ENCODE assay signal across 18 cellular contexts in genomic region chr12:29992366-29992765, GRCh38.
DNase-seq lines count a peak whose midpoint lies in the region; TF ChIP-seq lines count a peak whose summit lies in the region.
"Had no signal": no experiment of that assay in that cellular context is flagged by ENCODE, and none has a peak within 500 bp of the region (broad histone marks: within the 10 kb centered on the region; RNA-seq: fewer than 3 reads in every experiment).

No MANE protein-coding gene starts in this region.

- intact Hi-C loops in head of caudate nucleus (cut with DNase I), result no loop called here
- intact Hi-C loops in esophagus squamous epithelium (cut with DNase I), result no loop called here

- no peak for TF ChIP-seq POLR2A in esophagus squamous epithelium (IDR thresholded peaks at IDR 0.05)

- H3K4me3 ChIP-seq in endodermal cell (ENCODE audit: low read length) (no peak overlapping the region), esophagus squamous epithelium (no peak overlapping the region)
- H3K4me3 ChIP-seq: BLaER1 had no signal

- H3K4me3 Mint-ChIP-seq in activated naive CD4-positive, alpha-beta T cell treated with anti-CD3 and anti-CD28 coated beads, Interleukin-2, amount 10 ng/mL, durations not matched to agents 7 days and 5 days, result no peak overlapping the region
- H3K4me3 Mint-ChIP-seq in endodermal cell (no peak overlapping the region), mesothelial cell of epicardium (no peak overlapping the region)
- H3K4me3 Mint-ChIP-seq: B cell; CD4-positive, CD25-positive, alpha-beta regulatory T cell; CD8-positive, alpha-beta T cell had no signal

- DNase-seq in activated naive CD4-positive, alpha-beta T cell treated with anti-CD3 and anti-CD28 coated beads, Interleukin-2, amount 10 ng/mL, durations not matched to agents 7 days and 5 days, result no peak
- DNase-seq in activated naive CD4-positive, alpha-beta T cell treated with Interleukin-2 at 50 U/mL for 16 hours, result no peak
- DNase-seq in NCI-H82 (lab: John Stamatoyannopoulos, UW) (peak; percentile 93), endodermal cell (peak; percentile 80), head of caudate nucleus (no peak), mesothelial cell of epicardium (ENCODE audit: low spot score in 2 of 2, unreplicated experiment in 2 of 2) (no peak), esophagus squamous epithelium (lab: John Stamatoyannopoulos, UW) (no peak)
- DNase-seq: Caco-2; CD4-positive, CD25-positive, alpha-beta regulatory T cell; CD8-positive, alpha-beta T cell; DMS53; DMS79 treated with DMSO at 0.1 percent for 48 hours; GF-D8; H7 had no signal

- H3K9me3 Mint-ChIP-seq in activated naive CD4-positive, alpha-beta T cell treated with anti-CD3 and anti-CD28 coated beads, Interleukin-2, amount 10 ng/mL, durations not matched to agents 7 days and 5 days, result peaks cover 2% of the 10 kb centered on the region
- H3K9me3 Mint-ChIP-seq in endodermal cell, result peaks cover 16% of the 10 kb centered on the region
- peaks cover 11% of the 10 kb centered on the region for H3K9me3 Mint-ChIP-seq in mesothelial cell of epicardium

- H3K9me3 ChIP-seq in endodermal cell (ENCODE audit: control insufficient read depth, low read length) (peaks cover 31% of the 10 kb centered on the region), esophagus squamous epithelium (no peaks in the 10 kb centered on the region)

- H3K27me3 ChIP-seq in endodermal cell (ENCODE audit: control insufficient read depth, insufficient read depth, low read length, poor library complexity, severe bottlenecking) (peaks cover 58% of the 10 kb centered on the region), esophagus squamous epithelium (no peaks in the 10 kb centered on the region)
- H3K27me3 ChIP-seq: BLaER1 had no signal

- peak overlapping the region; percentile 36 for H3K27ac Mint-ChIP-seq in activated naive CD4-positive, alpha-beta T cell treated with anti-CD3 and anti-CD28 coated beads, Interleukin-2, amount 10 ng/mL, durations not matched to agents 7 days and 5 days
- H3K27ac Mint-ChIP-seq in endodermal cell, result no peak overlapping the region
- H3K27ac Mint-ChIP-seq in mesothelial cell of epicardium, result no peak overlapping the region
- H3K27ac Mint-ChIP-seq: B cell; CD4-positive, CD25-positive, alpha-beta regulatory T cell; CD8-positive, alpha-beta T cell had no signal

- WGBS in endodermal cell (ENCODE audit: insufficient coverage in 1 of 2, insufficient read length in 1 of 2), 2 experiments, result 50 to 75% methylated on average over 1 to 2 of the region's 2 CpGs
- WGBS in esophagus squamous epithelium, 2 donors, result 85 to 96% methylated on average over 2 of the region's 2 CpGs

- H3K9ac ChIP-seq in endodermal cell (ENCODE audit: extremely low read depth, low read length, poor library complexity, severe bottlenecking), result no peak overlapping the region
- H3K9ac ChIP-seq: BLaER1 had no signal

- no peaks in the 10 kb centered on the region for H3K36me3 Mint-ChIP-seq in activated naive CD4-positive, alpha-beta T cell treated with anti-CD3 and anti-CD28 coated beads, Interleukin-2, amount 10 ng/mL, durations not matched to agents 7 days and 5 days
- H3K36me3 Mint-ChIP-seq in endodermal cell (ENCODE audit: low read depth) (no peaks in the 10 kb centered on the region), mesothelial cell of epicardium (no peaks in the 10 kb centered on the region)
- H3K36me3 Mint-ChIP-seq: CD4-positive, CD25-positive, alpha-beta regulatory T cell; CD8-positive, alpha-beta T cell had no signal

- no peaks in the 10 kb centered on the region for H3K36me3 ChIP-seq in endodermal cell (ENCODE audit: control insufficient read depth, insufficient read depth, low read length)
- H3K36me3 ChIP-seq in esophagus squamous epithelium, result no peaks in the 10 kb centered on the region
- H3K36me3 ChIP-seq: BLaER1 had no signal

- H3K4me1 ChIP-seq in endodermal cell (ENCODE audit: control insufficient read depth, insufficient read depth, low read length) (no peaks in the 10 kb centered on the region), esophagus squamous epithelium (no peaks in the 10 kb centered on the region)
- H3K4me1 ChIP-seq: BLaER1, Caco-2 had no signal

- no peaks in the 10 kb centered on the region for H3K27me3 Mint-ChIP-seq in activated naive CD4-positive, alpha-beta T cell treated with anti-CD3 and anti-CD28 coated beads, Interleukin-2, amount 10 ng/mL, durations not matched to agents 7 days and 5 days
- H3K27me3 Mint-ChIP-seq in endodermal cell (ENCODE audit: insufficient read depth) (peaks cover 68% of the 10 kb centered on the region), mesothelial cell of epicardium (ENCODE audit: low read depth) (no peaks in the 10 kb centered on the region)
- H3K27me3 Mint-ChIP-seq: B cell; CD4-positive, CD25-positive, alpha-beta regulatory T cell had no signal

- no peaks in the 10 kb centered on the region for H3K4me1 Mint-ChIP-seq in activated naive CD4-positive, alpha-beta T cell treated with anti-CD3 and anti-CD28 coated beads, Interleukin-2, amount 10 ng/mL, durations not matched to agents 7 days and 5 days
- peaks cover 25% of the 10 kb centered on the region for H3K4me1 Mint-ChIP-seq in endodermal cell
- no peaks in the 10 kb centered on the region for H3K4me1 Mint-ChIP-seq in mesothelial cell of epicardium
- H3K4me1 Mint-ChIP-seq: B cell; CD4-positive, CD25-positive, alpha-beta regulatory T cell had no signal

- TF ChIP-seq CTCF in endodermal cell (conservative IDR thresholded peaks at IDR 0.05), result no peak
- no peak for TF ChIP-seq CTCF in mesothelial cell of epicardium (IDR thresholded peaks at IDR 0.05; ENCODE audit: unreplicated experiment)
- TF ChIP-seq CTCF in esophagus squamous epithelium (IDR thresholded peaks at IDR 0.05), result no peak

- H3K27ac ChIP-seq in endodermal cell (ENCODE audit: low read depth, low read length) (no peak overlapping the region), esophagus squamous epithelium (no peak overlapping the region)
- H3K27ac ChIP-seq: 22Rv1, BLaER1, C4-2B had no signal

- CTCF ChIA-PET in activated naive CD4-positive, alpha-beta T cell treated with anti-CD3 and anti-CD28 coated beads, Interleukin-2, amount 10 ng/mL, durations not matched to agents 7 days and 5 days (lab: Charles Lee), result no interaction called here

Comparison
In these comparisons a context has a peak if more than half of its experiments do, and no peak if none do; other contexts are left out.
1. DNase-seq: peak in NCI-H82 (single experiment) and endodermal cell (single experiment); none in activated naive CD4-positive, alpha-beta T cell treated with anti-CD3 and anti-CD28 coated beads, Interleukin-2, amount 10 ng/mL, durations not matched to agents 7 days and 5 days (single experiment), activated naive CD4-positive, alpha-beta T cell treated with Interleukin-2 at 50 U/mL for 16 hours (single experiment), head of caudate nucleus (0 of 42), mesothelial cell of epicardium (0 of 2) and esophagus squamous epithelium (single experiment).